8 cellular contexts compared by ENCODE assay signal in genomic region chr7:143882020-143882610, GRCh38. TPM values are rescaled to one million over a fixed set of nuclear protein-coding genes. Genes with fewer than 3 reads are reported as not detected.
DNase-seq lines count a peak whose midpoint lies in the region; ATAC-seq and TF ChIP-seq lines count a peak whose summit lies in the region.

No MANE protein-coding gene starts in this region.

- CTCF ChIA-PET in PC-9 (lab: Charles Lee) = interaction anchor here (0.7 kb wide), 1 partner anchor 428 kb away, joined by 9 read pairs; no protein-coding TSS in a partner anchor

- H3K9me2 ChIP-seq in PC-9 (ENCODE audit: insufficient read depth) = no peaks in the 10 kb centered on the region

- ATAC-seq in DND-41 (ENCODE audit: insufficient read depth, low read depth) (peak; percentile 28; the same call in 1 of the 3 replicates), upper lobe of left lung (ENCODE audit: low FRiP score in 2 of 2) (peak; percentile 47 to 66), HG02588 (IDR thresholded peaks at IDR 0.05; ENCODE audit: unreplicated experiment) (no peak)

- intact Hi-C loops in PC-9 (cut with micrococcal nuclease; ENCODE audit: unreplicated experiment) = no loop called here

- TF ChIP-seq POLR2A in upper lobe of left lung (IDR thresholded peaks at IDR 0.05) = no peak

- H3K4me1 ChIP-seq in DND-41 (ENCODE audit: insufficient read depth, low read length) = no peaks in the 10 kb centered on the region
- no peaks in the 10 kb centered on the region for H3K4me1 ChIP-seq in PC-9 (replicated peaks; ENCODE audit: insufficient read depth)
- H3K4me1 ChIP-seq in muscle layer of colon (ENCODE audit: insufficient read depth, low read length) = peaks cover 9% of the 10 kb centered on the region
- peaks cover 4 to 21% (median 7%) of the 10 kb centered on the region in 4 donors for H3K4me1 ChIP-seq in upper lobe of left lung

- POLR2A ChIA-PET in PC-9 (lab: Charles Lee; ENCODE audit: unreplicated experiment) = interaction anchor here (0.6 kb wide), 1 partner anchor 19 kb away, joined by 4 read pairs; no protein-coding TSS in a partner anchor

- no peak for DNase-seq in DND-41
- DNase-seq in PC-9 = no peak
- DNase-seq in fibroblast of pulmonary artery (ENCODE audit: low read depth) = peak; percentile 85
- DNase-seq in upper lobe of left lung = peak in 1 of 2 donors; percentile 12
- DNase-seq in CD1c-positive myeloid dendritic cell (ENCODE audit: extremely low spot score) = no peak
- DNase-seq in GM19238 (ENCODE audit: insufficient read length, low spot score) = no peak

- H3F3A ChIP-seq in PC-9 (ENCODE audit: insufficient read depth, low read depth) = no peaks in the 10 kb centered on the region

- H3K27me3 ChIP-seq in DND-41 (ENCODE audit: insufficient read depth, low read length, poor library complexity) = no peaks in the 10 kb centered on the region
- H3K27me3 ChIP-seq in PC-9 (ENCODE audit: insufficient read depth, low read depth) = no peaks in the 10 kb centered on the region
- no peaks in the 10 kb centered on the region for H3K27me3 ChIP-seq in muscle layer of colon (ENCODE audit: control insufficient read depth in 1 of 2, insufficient read depth in 2 of 2, low read length in 2 of 2)
- no peaks in the 10 kb centered on the region for H3K27me3 ChIP-seq in upper lobe of left lung

- H3K9me3 ChIP-seq in DND-41 (ENCODE audit: insufficient read depth, low read length, severe bottlenecking) (no peaks in the 10 kb centered on the region), PC-9 (ENCODE audit: insufficient read depth, low read depth) (no peaks in the 10 kb centered on the region), muscle layer of colon (ENCODE audit: low read length) (no peaks in the 10 kb centered on the region), upper lobe of left lung (no peaks in the 10 kb centered on the region)

- TF ChIP-seq EP300 in upper lobe of left lung (IDR thresholded peaks at IDR 0.05) = no peak

- H3K4me2 ChIP-seq in DND-41 (ENCODE audit: insufficient read depth, low read length) (no peak overlapping the region), PC-9 (no peak overlapping the region)

- peaks cover 7% of the 10 kb centered on the region for H3K36me3 ChIP-seq in DND-41 (ENCODE audit: insufficient read depth, low read length)
- H3K36me3 ChIP-seq in PC-9 (ENCODE audit: low read depth) = no peaks in the 10 kb centered on the region
- H3K36me3 ChIP-seq in muscle layer of colon (ENCODE audit: insufficient read depth, low read length) = no peaks in the 10 kb centered on the region
- no peaks in the 10 kb centered on the region for H3K36me3 ChIP-seq in upper lobe of left lung

- H3K4me3 ChIP-seq in DND-41 (ENCODE audit: low read depth in 1 of 2, low read length in 2 of 2) (no peak overlapping the region), PC-9 (no peak overlapping the region), fibroblast of pulmonary artery (replicated peaks; ENCODE audit: low read depth, low read length) (peak overlapping the region; percentile 72), muscle layer of colon (ENCODE audit: low read depth in 1 of 2, low read length in 2 of 2) (peak overlapping the region; percentile 59 to 68), upper lobe of left lung (peak overlapping the region; percentile 30 to 61 (median 54))

- H3K27ac ChIP-seq in DND-41 (ENCODE audit: low read length) (no peak overlapping the region), PC-9 (no peak overlapping the region), muscle layer of colon (ENCODE audit: low read depth, low read length) (peak overlapping the region; percentile 71), upper lobe of left lung (peak overlapping the region; percentile 64 to 85 (median 74))

- H2AFZ ChIP-seq in DND-41 (ENCODE audit: low read depth, low read length) = no peak overlapping the region
- H2AFZ ChIP-seq in PC-9 = no peak overlapping the region

- no peak overlapping the region for H3K9ac ChIP-seq in DND-41 (ENCODE audit: low read depth, low read length)
- peak overlapping the region; percentile 72 for H3K9ac ChIP-seq in muscle layer of colon (ENCODE audit: low read length)

- TF ChIP-seq CTCF in DND-41 (IDR thresholded peaks at IDR 0.05; ENCODE audit: borderline replicate concordance, extremely low read depth, low read length, poor library complexity, severe bottlenecking) (no peak), PC-9 (conservative IDR thresholded peaks at IDR 0.05) (no peak), fibroblast of pulmonary artery (IDR thresholded peaks at IDR 0.05; ENCODE audit: low read length, missing control alignments) (no peak), upper lobe of left lung (IDR thresholded peaks at IDR 0.05) (no peak)

- 17 to 20% methylated on average over 14 to 22 of the region's 23 CpGs for WGBS in upper lobe of left lung, 2 donors

- H3K79me2 ChIP-seq in DND-41 (ENCODE audit: insufficient read depth, low read length) = peaks cover 42% of the 10 kb centered on the region
- no peaks in the 10 kb centered on the region for H3K79me2 ChIP-seq in PC-9 (ENCODE audit: low read depth)

- peaks cover 41% of the 10 kb centered on the region; the same call in 1 of the 2 replicates for H4K20me1 ChIP-seq in DND-41 (ENCODE audit: insufficient read depth, low read length)
- H4K20me1 ChIP-seq in PC-9 (ENCODE audit: insufficient read depth) = no peaks in the 10 kb centered on the region

- BruUV-seq in PC-9 (replicated peaks; lab: Mats Ljungman, UMichigan) = TSS peak; percentile 17

RNA-seq across cellular contexts. Expression of gene TCAF1, which starts 19.9 kb away (rescaled TPM):
- total RNA-seq in PC-9 (2021) (41.5 and 44.6 TPM in 2 replicates), upper lobe of left lung (10 to 100 TPM; 17.8 to 40.1 (median 26.5) TPM)

RNA-seq across cellular contexts. Expression of gene OR2F2, which starts 52.9 kb away (rescaled TPM):
- not detected in 2 replicates for total RNA-seq in PC-9 (2021)
- not detected for total RNA-seq in upper lobe of left lung

Comparison
In these comparisons a context has a peak if more than half of its experiments do, and no peak if none do; other contexts are left out.
1. H3K27ac ChIP-seq: peak in muscle layer of colon (single experiment) and upper lobe of left lung (4 of 4); none in DND-41 (single experiment) and PC-9 (single experiment).
2. H3K4me3 ChIP-seq: peak in fibroblast of pulmonary artery (single experiment), muscle layer of colon (2 of 2) and upper lobe of left lung (4 of 4); none in DND-41 (0 of 2) and PC-9 (single experiment).